ENCODE assay signal across 8 cellular contexts in the genomic region with DNA sequence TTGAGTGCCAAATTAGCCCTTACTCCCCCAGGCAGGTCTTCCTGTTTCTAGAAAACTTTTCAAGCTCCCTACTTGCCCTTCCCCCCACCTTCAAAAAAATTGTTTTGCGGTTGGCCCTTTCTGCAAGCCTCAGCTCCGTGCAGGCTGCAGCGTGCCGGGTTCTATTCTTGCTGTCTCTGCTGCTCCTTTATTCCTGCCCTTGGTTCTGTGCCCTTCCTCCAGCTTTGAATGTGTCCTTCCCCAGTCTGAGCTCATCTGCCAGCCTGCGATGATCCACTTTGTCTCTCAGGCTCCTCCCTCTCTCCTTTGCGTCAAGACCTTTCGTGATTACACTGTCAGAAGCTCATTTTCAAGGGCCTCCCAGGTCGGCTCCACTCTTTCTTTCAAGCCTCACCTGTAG.
DNase-seq lines count a peak whose midpoint lies in the region; ATAC-seq and TF ChIP-seq lines count a peak whose summit lies in the region.

No MANE protein-coding gene starts in this region.

- DNase-seq in CD1c-positive myeloid dendritic cell (ENCODE audit: extremely low spot score) (peak; percentile 66), NCI-H2227 treated with DMSO at 0.1 percent for 48 hours (lab: John Stamatoyannopoulos, UW) (peak; percentile 83), mesothelial cell of epicardium (ENCODE audit: low spot score in 2 of 2, unreplicated experiment in 2 of 2) (no peak), HuH-7 (ENCODE audit: low spot score) (no peak), iPS-NIHi11 (ENCODE audit: low spot score) (no peak), DMS114 treated with DMSO at 0.1 percent for 48 hours (lab: John Stamatoyannopoulos, UW; ENCODE audit: unreplicated experiment) (no peak)
- peak; percentile 63 to 71 for DNase-seq in activated T-cell treated with anti-CD3 and anti-CD28 coated beads, Interleukin-2, amount 50 U/mL, for 72 hours

- H3K36me3 Mint-ChIP-seq in activated T-cell treated with anti-CD3 and anti-CD28 coated beads, Interleukin-2, amount 50 U/mL, for 72 hours (ENCODE audit: insufficient read depth in 2 of 2) = no peaks in the 10 kb centered on the region
- no peaks in the 10 kb centered on the region for H3K36me3 Mint-ChIP-seq in mesothelial cell of epicardium

- peak overlapping the region; percentile 2 for H3K27ac Mint-ChIP-seq in activated T-cell treated with anti-CD3 and anti-CD28 coated beads, Interleukin-2, amount 50 U/mL, for 72 hours
- H3K27ac Mint-ChIP-seq in mesothelial cell of epicardium = peak overlapping the region; percentile 39

- H3K27me3 Mint-ChIP-seq in activated T-cell treated with anti-CD3 and anti-CD28 coated beads, Interleukin-2, amount 50 U/mL, for 72 hours (ENCODE audit: low read depth) = no peaks in the 10 kb centered on the region
- H3K27me3 Mint-ChIP-seq in mesothelial cell of epicardium (ENCODE audit: low read depth) = no peaks in the 10 kb centered on the region

- no peak for TF ChIP-seq CTCF in mesothelial cell of epicardium (IDR thresholded peaks at IDR 0.05; ENCODE audit: unreplicated experiment)

- peaks cover 72% of the 10 kb centered on the region for H3K4me1 Mint-ChIP-seq in activated T-cell treated with anti-CD3 and anti-CD28 coated beads, Interleukin-2, amount 50 U/mL, for 72 hours (ENCODE audit: low read depth)
- H3K4me1 Mint-ChIP-seq in mesothelial cell of epicardium = peaks cover 65% of the 10 kb centered on the region

- peak overlapping the region; percentile 69 to 75 for H3K4me3 Mint-ChIP-seq in activated T-cell treated with anti-CD3 and anti-CD28 coated beads, Interleukin-2, amount 50 U/mL, for 72 hours
- no peak overlapping the region for H3K4me3 Mint-ChIP-seq in mesothelial cell of epicardium

- ATAC-seq in activated T-cell treated with anti-CD3 and anti-CD28 coated beads, Interleukin-2, amount 50 U/mL, for 72 hours (replicated peaks in 1 of 2) = peak; percentile 88 to 94
- ATAC-seq in HG02970 (IDR thresholded peaks at IDR 0.05; ENCODE audit: low FRiP score, unreplicated experiment) = no peak

- no peaks in the 10 kb centered on the region for H3K9me3 Mint-ChIP-seq in activated T-cell treated with anti-CD3 and anti-CD28 coated beads, Interleukin-2, amount 50 U/mL, for 72 hours
- H3K9me3 Mint-ChIP-seq in mesothelial cell of epicardium = no peaks in the 10 kb centered on the region

Comparison
In these comparisons a context has a peak if more than half of its experiments do, and no peak if none do; other contexts are left out.
1. DNase-seq: peak in CD1c-positive myeloid dendritic cell (single experiment), NCI-H2227 treated with DMSO at 0.1 percent for 48 hours (single experiment) and activated T-cell treated with anti-CD3 and anti-CD28 coated beads, Interleukin-2, amount 50 U/mL, for 72 hours (2 of 2); none in mesothelial cell of epicardium (0 of 2), HuH-7 (single experiment), iPS-NIHi11 (single experiment) and DMS114 treated with DMSO at 0.1 percent for 48 hours (single experiment).